1 cellular context compared by ENCODE assay signal in the genomic region with DNA sequence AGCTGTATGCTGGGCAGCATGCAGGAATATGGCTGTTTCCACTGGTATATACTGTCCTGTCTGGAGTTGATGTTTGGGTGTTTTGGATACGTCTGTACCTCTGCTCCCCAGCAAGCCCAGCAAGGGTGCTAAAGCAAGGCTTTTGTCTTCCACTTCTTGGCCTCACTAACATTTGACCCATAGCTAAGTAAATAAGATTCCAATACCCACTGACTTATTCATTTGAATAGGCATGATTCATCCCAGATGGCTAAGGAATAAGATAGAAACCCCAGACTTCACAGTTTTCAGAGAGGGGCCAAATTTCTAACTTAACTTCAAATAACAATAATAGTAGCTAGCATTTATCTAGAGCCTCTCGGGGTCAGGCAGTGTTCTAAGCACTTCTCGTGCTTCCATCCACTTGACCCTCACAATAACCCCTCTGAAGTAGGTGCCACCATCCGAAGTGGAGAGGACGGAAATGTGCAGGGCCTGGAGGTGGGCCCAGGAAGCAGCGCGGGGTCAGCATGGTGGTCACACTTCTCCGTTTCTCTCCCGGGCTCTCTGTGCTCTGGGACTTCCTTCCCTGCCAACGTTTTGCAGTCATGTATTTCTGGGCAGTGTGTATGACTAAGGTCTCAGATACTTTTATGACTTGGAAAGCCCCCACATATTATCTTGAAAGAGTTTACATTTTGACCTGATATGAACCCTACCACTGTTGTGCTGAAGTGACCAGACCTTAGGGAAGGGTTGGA.
TF ChIP-seq lines count a peak whose summit lies in the region.

No MANE protein-coding gene starts in this region.

TF ChIP-seq in GM12878, 131 proteins besides CTCF, POLR2A, EP300 and RAD21:
- TF ChIP-seq, protein P1, sequence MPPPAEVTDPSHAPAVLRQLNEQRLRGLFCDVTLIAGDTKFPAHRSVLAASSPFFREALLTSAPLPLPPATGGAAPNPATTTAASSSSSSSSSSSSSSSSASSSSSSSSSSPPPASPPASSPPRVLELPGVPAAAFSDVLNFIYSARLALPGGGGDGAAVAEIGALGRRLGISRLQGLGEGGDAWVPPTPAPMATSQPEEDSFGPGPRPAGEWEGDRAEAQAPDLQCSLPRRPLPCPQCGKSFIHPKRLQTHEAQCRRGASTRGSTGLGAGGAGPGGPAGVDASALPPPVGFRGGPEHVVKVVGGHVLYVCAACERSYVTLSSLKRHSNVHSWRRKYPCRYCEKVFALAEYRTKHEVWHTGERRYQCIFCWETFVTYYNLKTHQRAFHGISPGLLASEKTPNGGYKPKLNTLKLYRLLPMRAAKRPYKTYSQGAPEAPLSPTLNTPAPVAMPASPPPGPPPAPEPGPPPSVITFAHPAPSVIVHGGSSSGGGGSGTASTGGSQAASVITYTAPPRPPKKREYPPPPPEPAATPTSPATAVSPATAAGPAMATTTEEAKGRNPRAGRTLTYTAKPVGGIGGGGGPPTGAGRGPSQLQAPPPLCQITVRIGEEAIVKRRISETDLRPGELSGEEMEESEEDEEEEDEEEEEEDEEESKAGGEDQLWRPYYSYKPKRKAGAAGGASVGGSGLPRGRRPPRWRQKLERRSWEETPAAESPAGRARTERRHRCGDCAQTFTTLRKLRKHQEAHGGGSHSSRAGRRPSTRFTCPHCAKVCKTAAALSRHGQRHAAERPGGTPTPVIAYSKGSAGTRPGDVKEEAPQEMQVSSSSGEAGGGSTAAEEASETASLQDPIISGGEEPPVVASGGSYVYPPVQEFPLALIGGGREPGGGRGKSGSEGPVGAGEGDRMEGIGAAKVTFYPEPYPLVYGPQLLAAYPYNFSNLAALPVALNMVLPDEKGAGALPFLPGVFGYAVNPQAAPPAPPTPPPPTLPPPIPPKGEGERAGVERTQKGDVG (CRISPR knock-in tag; IDR thresholded peaks at IDR 0.05), result no peak
- TF ChIP-seq TCF7 (IDR thresholded peaks at IDR 0.05; ENCODE audit: borderline replicate concordance) (no peak), FOXK2 (IDR thresholded peaks at IDR 0.05) (no peak), IKZF1 (conservative IDR thresholded peaks at IDR 0.05) (0 out of 2 replicates have a peak, but pooled peaks have one; percentile 19), RBBP5 (conservative IDR thresholded peaks at IDR 0.05) (no peak), MTA3 (IDR thresholded peaks at IDR 0.05; ENCODE audit: borderline replicate concordance, low read length) (no peak), CREM (IDR thresholded peaks at IDR 0.05; ENCODE audit: low read depth) (no peak), NR2F1 (conservative IDR thresholded peaks at IDR 0.05) (peak; percentile 44; the same call in 1 of the 2 replicates), CHD4 (IDR thresholded peaks at IDR 0.05) (no peak), EZH2 (IDR thresholded peaks at IDR 0.05; ENCODE audit: borderline replicate concordance, control insufficient read depth, low read depth, low read length) (no peak), RAD51 (IDR thresholded peaks at IDR 0.05) (no peak), ATF7 (IDR thresholded peaks at IDR 0.05; ENCODE audit: low read depth) (no peak), TARDBP (IDR thresholded peaks at IDR 0.05; ENCODE audit: borderline replicate concordance) (no peak), SPI1 (IDR thresholded peaks at IDR 0.05; ENCODE audit: borderline replicate concordance, insufficient read depth, low read depth, low read length) (peak; percentile 39; the same call in 1 of the 2 replicates), ZNF622 (IDR thresholded peaks at IDR 0.05) (no peak), ZNF217 (IDR thresholded peaks at IDR 0.05) (no peak)
- TF ChIP-seq, protein P2, sequence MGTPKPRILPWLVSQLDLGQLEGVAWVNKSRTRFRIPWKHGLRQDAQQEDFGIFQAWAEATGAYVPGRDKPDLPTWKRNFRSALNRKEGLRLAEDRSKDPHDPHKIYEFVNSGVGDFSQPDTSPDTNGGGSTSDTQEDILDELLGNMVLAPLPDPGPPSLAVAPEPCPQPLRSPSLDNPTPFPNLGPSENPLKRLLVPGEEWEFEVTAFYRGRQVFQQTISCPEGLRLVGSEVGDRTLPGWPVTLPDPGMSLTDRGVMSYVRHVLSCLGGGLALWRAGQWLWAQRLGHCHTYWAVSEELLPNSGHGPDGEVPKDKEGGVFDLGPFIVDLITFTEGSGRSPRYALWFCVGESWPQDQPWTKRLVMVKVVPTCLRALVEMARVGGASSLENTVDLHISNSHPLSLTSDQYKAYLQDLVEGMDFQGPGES (IDR thresholded peaks at IDR 0.05), result no peak
